Comparison of ENCODE assay signal across 14 cellular contexts in the genomic region with DNA sequence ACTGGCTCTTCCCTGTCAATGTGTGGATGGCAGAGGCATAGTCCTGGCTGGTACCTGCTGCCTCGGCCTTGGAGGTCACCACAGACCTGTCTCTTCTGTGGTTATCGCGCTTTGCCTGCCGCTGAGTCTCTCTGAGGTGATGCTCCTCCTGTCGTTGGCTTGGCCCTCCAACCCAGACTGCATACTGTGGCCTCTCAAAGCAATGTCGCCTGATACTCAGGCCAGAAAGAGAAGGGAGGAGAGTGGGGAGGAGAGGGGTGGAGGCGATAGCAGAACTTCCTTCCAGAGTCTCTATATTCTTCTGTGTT.
DNase-seq lines count a peak whose midpoint lies in the region; ATAC-seq and TF ChIP-seq lines count a peak whose summit lies in the region.
"Had no signal": no experiment of that assay in that cellular context is flagged by ENCODE, and none has a peak within 500 bp of the region (broad histone marks: within the 10 kb centered on the region; RNA-seq: fewer than 3 reads in every experiment).

No MANE protein-coding gene starts in this region.

- 73 to 89% (median 83%) methylated on average over 7 of the region's 7 CpGs for WGBS in heart left ventricle, 4 donors
- WGBS in esophagus muscularis mucosa = 84% methylated on average over 6 of the region's 7 CpGs
- 76 to 89% (median 84%) methylated on average over 7 of the region's 7 CpGs for WGBS in stomach, 5 donors

- H3K4me1 ChIP-seq in right atrium auricular region (no peaks in the 10 kb centered on the region), heart left ventricle (no peaks in the 10 kb centered on the region), esophagus muscularis mucosa (no peaks in the 10 kb centered on the region), neural progenitor cell (peaks cover 24% of the 10 kb centered on the region), stomach (no peaks in the 10 kb centered on the region)

- TF ChIP-seq EP300 in esophagus muscularis mucosa (IDR thresholded peaks at IDR 0.05) (no peak), stomach (IDR thresholded peaks at IDR 0.05) (no peak)

- no peaks in the 10 kb centered on the region for H3K9me3 ChIP-seq in right atrium auricular region
- H3K9me3 ChIP-seq in heart left ventricle = no peaks in the 10 kb centered on the region
- H3K9me3 ChIP-seq in esophagus muscularis mucosa = no peaks in the 10 kb centered on the region
- H3K9me3 ChIP-seq in neural progenitor cell (ENCODE audit: low read depth) = no peaks in the 10 kb centered on the region
- no peaks in the 10 kb centered on the region for H3K9me3 ChIP-seq in stomach

- H2AFZ ChIP-seq in neural progenitor cell (replicated peaks) = no peak overlapping the region

- H3K27ac Mint-ChIP-seq in neural progenitor cell = peak overlapping the region; percentile 33
- H3K27ac Mint-ChIP-seq: CD4-positive, CD25-positive, alpha-beta regulatory T cell had no signal

- peak; percentile 34 for DNase-seq in right atrium auricular region (ENCODE audit: low spot score)
- DNase-seq in heart left ventricle = no peak
- DNase-seq in esophagus muscularis mucosa (ENCODE audit: extremely low spot score) = peak; percentile 91
- DNase-seq in neural progenitor cell (ENCODE audit: low spot score) = no peak
- no peak for DNase-seq in GM19240 (ENCODE audit: insufficient read length, low spot score)
- no peak for DNase-seq in stomach
- DNase-seq in effector CD8-positive, alpha-beta T cell (lab: John Stamatoyannopoulos, UW) = no peak
- DNase-seq: 8988T; CD4-positive, CD25-positive, alpha-beta regulatory T cell; DMS53; GF-D8 had no signal

- no peaks in the 10 kb centered on the region for H3K27me3 ChIP-seq in right atrium auricular region
- no peaks in the 10 kb centered on the region for H3K27me3 ChIP-seq in heart left ventricle
- H3K27me3 ChIP-seq in esophagus muscularis mucosa = no peaks in the 10 kb centered on the region
- no peaks in the 10 kb centered on the region for H3K27me3 ChIP-seq in neural progenitor cell
- no peaks in the 10 kb centered on the region for H3K27me3 ChIP-seq in stomach
- H3K27me3 ChIP-seq: BLaER1 treated with 17β-estradiol and CSF1 and Interleukin-3, amounts not matched to agents 10 nM and 100 nM had no signal

- no peak overlapping the region for H3K4me2 ChIP-seq in neural progenitor cell

- H3K4me1 Mint-ChIP-seq in neural progenitor cell = peaks cover 15% of the 10 kb centered on the region

- no peak for ATAC-seq in heart left ventricle
- ATAC-seq: HCT116 had no signal

- intact Hi-C loops in heart left ventricle (cut with DNase I) = no loop called here
- intact Hi-C loops in esophagus muscularis mucosa (cut with DNase I) = no loop called here
- intact Hi-C loops in stomach (cut with DNase I; ENCODE audit: low total_unique reads) = no loop called here

- peaks cover 4% of the 10 kb centered on the region for H3K9me3 Mint-ChIP-seq in neural progenitor cell

- no peaks in the 10 kb centered on the region for H3F3A ChIP-seq in neural progenitor cell (ENCODE audit: low read depth)

- H3K4me3 ChIP-seq in right atrium auricular region (no peak overlapping the region), heart left ventricle (no peak overlapping the region), esophagus muscularis mucosa (no peak overlapping the region), neural progenitor cell (no peak overlapping the region), stomach (no peak overlapping the region)
- H3K4me3 ChIP-seq: BLaER1 treated with 17β-estradiol and CSF1 and Interleukin-3, amounts not matched to agents 10 nM and 100 nM had no signal

- H3K36me3 Mint-ChIP-seq in neural progenitor cell = peaks cover 3% of the 10 kb centered on the region
- H3K36me3 Mint-ChIP-seq: CD4-positive, CD25-positive, alpha-beta regulatory T cell had no signal

- no peaks in the 10 kb centered on the region for H3K36me3 ChIP-seq in right atrium auricular region
- no peaks in the 10 kb centered on the region for H3K36me3 ChIP-seq in heart left ventricle
- no peaks in the 10 kb centered on the region for H3K36me3 ChIP-seq in esophagus muscularis mucosa
- H3K36me3 ChIP-seq in neural progenitor cell = no peaks in the 10 kb centered on the region
- no peaks in the 10 kb centered on the region for H3K36me3 ChIP-seq in stomach
- H3K36me3 ChIP-seq: BLaER1 treated with 17β-estradiol and CSF1 and Interleukin-3, amounts not matched to agents 10 nM and 100 nM had no signal

- no peaks in the 10 kb centered on the region for H3K79me2 ChIP-seq in neural progenitor cell (ENCODE audit: low read depth)

- H3K27ac ChIP-seq in right atrium auricular region = no peak overlapping the region
- no peak overlapping the region for H3K27ac ChIP-seq in heart left ventricle
- H3K27ac ChIP-seq in esophagus muscularis mucosa (replicated peaks in 1 of 4) = no peak overlapping the region
- H3K27ac ChIP-seq in neural progenitor cell = no peak overlapping the region
- peak overlapping the region in 1 of 5 donors; percentile 49 for H3K27ac ChIP-seq in stomach
- H3K27ac ChIP-seq: BLaER1 treated with 17β-estradiol and CSF1 and Interleukin-3, amounts not matched to agents 10 nM and 100 nM; HL-60 had no signal

- H3K27me3 Mint-ChIP-seq in neural progenitor cell (ENCODE audit: insufficient read depth, low read depth) = peaks cover 3% of the 10 kb centered on the region
- H3K27me3 Mint-ChIP-seq: CD4-positive, CD25-positive, alpha-beta regulatory T cell had no signal

- H3K4me3 Mint-ChIP-seq in neural progenitor cell = no peak overlapping the region
- H3K4me3 Mint-ChIP-seq: CD4-positive, CD25-positive, alpha-beta regulatory T cell had no signal

- no peak overlapping the region for H3K9ac ChIP-seq in neural progenitor cell
- H3K9ac ChIP-seq: BLaER1 treated with 17β-estradiol and CSF1 and Interleukin-3, amounts not matched to agents 10 nM and 100 nM had no signal

- TF ChIP-seq POLR2A in heart left ventricle (IDR thresholded peaks at IDR 0.05) (no peak), esophagus muscularis mucosa (IDR thresholded peaks at IDR 0.05; ENCODE audit: low read depth) (no peak), stomach (IDR thresholded peaks at IDR 0.05) (no peak)

- TF ChIP-seq CTCF in right atrium auricular region (IDR thresholded peaks at IDR 0.05) (no peak), heart left ventricle (IDR thresholded peaks at IDR 0.05) (no peak), esophagus muscularis mucosa (IDR thresholded peaks at IDR 0.05) (no peak), neural progenitor cell (IDR thresholded peaks at IDR 0.05) (no peak), stomach (IDR thresholded peaks at IDR 0.05) (no peak)

- no peaks in the 10 kb centered on the region for H4K20me1 ChIP-seq in neural progenitor cell (ENCODE audit: low read depth)
- H4K20me1 ChIP-seq: BLaER1 treated with 17β-estradiol and CSF1 and Interleukin-3, amounts not matched to agents 10 nM and 100 nM had no signal

Comparison
In these comparisons a context has a peak if more than half of its experiments do, and no peak if none do; other contexts are left out.
1. DNase-seq: peak in right atrium auricular region (single experiment) and esophagus muscularis mucosa (single experiment); none in heart left ventricle (0 of 5), neural progenitor cell (single experiment), GM19240 (single experiment), stomach (single experiment) and effector CD8-positive, alpha-beta T cell (single experiment).